20 cellular contexts compared by ENCODE assay signal in genomic region chr14:61179776-61180398, GRCh38.
A peak's percentile ranks its signal among the peaks of the same experiment; 100 is the strongest.
DNase-seq lines count a peak whose midpoint lies in the region; ATAC-seq and TF ChIP-seq lines count a peak whose summit lies in the region.
"Had no signal": no experiment of that assay in that cellular context is flagged by ENCODE, and none has a peak within 500 bp of the region (broad histone marks: within the 10 kb centered on the region; RNA-seq: fewer than 3 reads in every experiment).

No MANE protein-coding gene starts in this region.

- WGBS in mammary epithelial cell (ENCODE audit: low coverage, missing lambda C conversion rate) = 98% methylated on average over 7 of the region's 7 CpGs

- no peak overlapping the region for H3K9ac ChIP-seq in mammary epithelial cell (ENCODE audit: insufficient read depth, low read length)
- H3K9ac ChIP-seq in MM.1S (ENCODE audit: low read length) = no peak overlapping the region

- dilution Hi-C loops in mammary epithelial cell (cut with HindIII; ENCODE audit: low sequenced_read_pairs) = no loop called here

- POLR2A ChIA-PET in MCF 10A (lab: Yijun Ruan, JAX) = no interaction called here

- in situ Hi-C loops in mammary epithelial cell (cut with MboI; ENCODE audit: low sequenced_read_pairs in 2 of 2) = loop anchor here in 1 of 2 donors (25.0 kb wide), 1 partner anchor 143 kb away; no protein-coding TSS in a partner anchor

- H4K20me1 ChIP-seq in mammary epithelial cell (ENCODE audit: insufficient read depth, low read length) (no peaks in the 10 kb centered on the region), MM.1S (ENCODE audit: insufficient read depth, low read length) (no peaks in the 10 kb centered on the region)

- H3K27ac ChIP-seq in mammary epithelial cell (ENCODE audit: insufficient read depth, low read depth, low read length) = no peak overlapping the region
- no peak overlapping the region for H3K27ac ChIP-seq in MM.1S (ENCODE audit: low read length)
- H3K27ac ChIP-seq: hepatocyte had no signal

- intact Hi-C loops in MCF 10A (cut with micrococcal nuclease) = loop anchor here (5.0 to 10.0 kb wide), 2 partner anchors 75 to 198 kb away; partner anchors contain the start of genes SLC38A6 and TRMT5
- intact Hi-C loops in mammary epithelial cell (cut with micrococcal nuclease) = loop anchor here (5.0 kb wide), 1 partner anchor 148 kb away; no protein-coding TSS in a partner anchor

- TF ChIP-seq CTCF in MCF 10A (IDR thresholded peaks at IDR 0.05; ENCODE audit: unreplicated experiment) = no peak
- TF ChIP-seq CTCF in mammary epithelial cell (conservative IDR thresholded peaks at IDR 0.05 in 1 of 2, IDR thresholded peaks at IDR 0.05 in 1 of 2; ENCODE audit: extremely low read depth in 1 of 2, insufficient read depth in 1 of 2, low read depth in 1 of 2, low read length in 2 of 2) = no peak
- TF ChIP-seq CTCF in fibroblast of mammary gland (conservative IDR thresholded peaks at IDR 0.05; ENCODE audit: control insufficient read depth, insufficient read depth, low read depth, low read length) = no peak
- no peak for TF ChIP-seq CTCF in MM.1S (IDR thresholded peaks at IDR 0.05; ENCODE audit: low read length)

- no peaks in the 10 kb centered on the region for H3K9me3 Mint-ChIP-seq in MCF 10A (ENCODE audit: unreplicated experiment)
- no peaks in the 10 kb centered on the region for H3K9me3 Mint-ChIP-seq in activated naive CD8-positive, alpha-beta T cell treated with anti-CD3 and anti-CD28 coated beads for 36 hours
- H3K9me3 Mint-ChIP-seq: brain; CD4-positive, alpha-beta memory T cell; stimulated activated naive B cell treated with anti-CD40 and anti-IgM and Interleukin-4, amounts not matched to agents 10 μg/mL and 1 μg/mL and 100 μg/mL, for 72 hours had no signal

- H3F3A ChIP-seq in MM.1S (ENCODE audit: insufficient read depth, low read length) = no peaks in the 10 kb centered on the region

- no peaks in the 10 kb centered on the region for H3K36me3 ChIP-seq in mammary epithelial cell (ENCODE audit: insufficient read depth, low read length)
- no peaks in the 10 kb centered on the region for H3K36me3 ChIP-seq in MM.1S (replicated peaks; ENCODE audit: insufficient read depth, low read length)
- H3K36me3 ChIP-seq: tibial nerve had no signal

- H3K4me3 ChIP-seq in mammary epithelial cell (replicated peaks in 1 of 3; ENCODE audit: insufficient read depth in 1 of 3, low read depth in 2 of 3, low read length in 3 of 3) (no peak overlapping the region), fibroblast of mammary gland (ENCODE audit: control insufficient read depth, low read depth, low read length) (no peak overlapping the region), MM.1S (ENCODE audit: low read length) (no peak overlapping the region)
- H3K4me3 ChIP-seq: hepatocyte, tibial nerve had no signal

- H3K27me3 ChIP-seq in mammary epithelial cell (ENCODE audit: insufficient read depth, low read length) = no peaks in the 10 kb centered on the region
- H3K27me3 ChIP-seq in MM.1S (replicated peaks; ENCODE audit: insufficient read depth, low read length) = no peaks in the 10 kb centered on the region
- H3K27me3 ChIP-seq: hepatocyte, tibial nerve had no signal

- peaks cover 35% of the 10 kb centered on the region for H3K4me1 Mint-ChIP-seq in MCF 10A (ENCODE audit: insufficient read depth, unreplicated experiment)
- peaks cover 27% of the 10 kb centered on the region for H3K4me1 Mint-ChIP-seq in activated naive CD8-positive, alpha-beta T cell treated with anti-CD3 and anti-CD28 coated beads for 36 hours
- H3K4me1 Mint-ChIP-seq: stimulated activated naive B cell treated with anti-CD40 and anti-IgM and Interleukin-4, amounts not matched to agents 10 μg/mL and 1 μg/mL and 100 μg/mL, for 72 hours had no signal

- H3K4me1 ChIP-seq in mammary epithelial cell (ENCODE audit: insufficient read depth, low read length) = peaks cover 46% of the 10 kb centered on the region
- no peaks in the 10 kb centered on the region for H3K4me1 ChIP-seq in MM.1S (ENCODE audit: low read length)

- peak overlapping the region; percentile 64 for H3K27ac Mint-ChIP-seq in MCF 10A (ENCODE audit: low read depth, unreplicated experiment)
- H3K27ac Mint-ChIP-seq in activated naive CD8-positive, alpha-beta T cell treated with anti-CD3 and anti-CD28 coated beads for 36 hours = peak overlapping the region; percentile 17
- H3K27ac Mint-ChIP-seq: memory B cell; stimulated activated naive B cell treated with anti-CD40 and anti-IgM and Interleukin-4, amounts not matched to agents 10 μg/mL and 1 μg/mL and 100 μg/mL, for 72 hours had no signal

- no peak for ATAC-seq in GM18867 (IDR thresholded peaks at IDR 0.05; ENCODE audit: unreplicated experiment)
- no peak for ATAC-seq in HG02678 (IDR thresholded peaks at IDR 0.05; ENCODE audit: unreplicated experiment)
- ATAC-seq: stimulated activated naive B cell treated with anti-CD40 and anti-IgM and Interleukin-4, amounts not matched to agents 10 μg/mL and 1 μg/mL and 100 μg/mL, for 72 hours had no signal

- CTCF ChIA-PET in MCF 10A (lab: Yijun Ruan, JAX) (no interaction called here), mammary epithelial cell (lab: Charles Lee; ENCODE audit: low non-redundant PET) (no interaction called here)

- no peak overlapping the region for H3K4me2 ChIP-seq in mammary epithelial cell (ENCODE audit: insufficient read depth, low read depth, low read length)
- H3K4me2 ChIP-seq in MM.1S (ENCODE audit: low read depth, low read length) = no peak overlapping the region
- H3K4me2 ChIP-seq: hepatocyte had no signal

- H3K79me2 ChIP-seq in mammary epithelial cell (ENCODE audit: insufficient read depth, low read length) (no peaks in the 10 kb centered on the region), MM.1S (ENCODE audit: low read length) (no peaks in the 10 kb centered on the region)
- H3K79me2 ChIP-seq: hepatocyte had no signal

- no peaks in the 10 kb centered on the region for H3K27me3 Mint-ChIP-seq in MCF 10A (ENCODE audit: insufficient read depth, unreplicated experiment)
- peaks cover 29% of the 10 kb centered on the region for H3K27me3 Mint-ChIP-seq in activated naive CD8-positive, alpha-beta T cell treated with anti-CD3 and anti-CD28 coated beads for 36 hours

- peaks cover 5% of the 10 kb centered on the region for H3K36me3 Mint-ChIP-seq in MCF 10A (ENCODE audit: insufficient read depth, unreplicated experiment)
- no peaks in the 10 kb centered on the region for H3K36me3 Mint-ChIP-seq in activated naive CD8-positive, alpha-beta T cell treated with anti-CD3 and anti-CD28 coated beads for 36 hours
- H3K36me3 Mint-ChIP-seq: brain; CD4-positive, alpha-beta memory T cell; memory B cell; stimulated activated naive B cell treated with anti-CD40 and anti-IgM and Interleukin-4, amounts not matched to agents 10 μg/mL and 1 μg/mL and 100 μg/mL, for 72 hours had no signal

- no peak overlapping the region for H3K4me3 Mint-ChIP-seq in MCF 10A (ENCODE audit: unreplicated experiment)
- no peak overlapping the region for H3K4me3 Mint-ChIP-seq in activated naive CD8-positive, alpha-beta T cell treated with anti-CD3 and anti-CD28 coated beads for 36 hours
- H3K4me3 Mint-ChIP-seq: brain; memory B cell; stimulated activated naive B cell treated with anti-CD40 and anti-IgM and Interleukin-4, amounts not matched to agents 10 μg/mL and 1 μg/mL and 100 μg/mL, for 72 hours had no signal

- no peaks in the 10 kb centered on the region for H3K9me3 ChIP-seq in mammary epithelial cell (replicated peaks; ENCODE audit: insufficient read depth, low read length)
- H3K9me3 ChIP-seq in MM.1S (replicated peaks; ENCODE audit: insufficient read depth, low read length) = no peaks in the 10 kb centered on the region
- H3K9me3 ChIP-seq: tibial nerve had no signal

- no peak overlapping the region for H2AFZ ChIP-seq in mammary epithelial cell (ENCODE audit: low read depth, low read length)
- H2AFZ ChIP-seq in MM.1S (ENCODE audit: low read length) = no peak overlapping the region
- H2AFZ ChIP-seq: hepatocyte had no signal

- no peak for DNase-seq in MCF 10A (ENCODE audit: unreplicated experiment)
- DNase-seq in mammary epithelial cell = no peak
- DNase-seq in activated naive CD8-positive, alpha-beta T cell treated with anti-CD3 and anti-CD28 coated beads for 36 hours = no peak
- DNase-seq in fibroblast of mammary gland (ENCODE audit: low read depth) = peak; percentile 45
- DNase-seq in MM.1S = no peak
- DNase-seq in NCI-H226 = no peak
- DNase-seq: activated CD4-positive, alpha-beta T cell treated with anti-CD3 and anti-CD28 coated beads for 48 hours; activated CD8-positive, alpha-beta memory T cell treated with anti-CD3 and anti-CD28 coated beads, Interleukin-2, amount 50 U/mL, for 4 hours; CD4-positive, alpha-beta memory T cell; NCI-H1048; NCI-H2107; NCI-H526 treated with DMSO at 0.1 percent for 48 hours; stimulated activated CD4-positive, alpha-beta T cell treated with anti-CD3 and anti-CD28 coated beads, Interleukin-15, amount 100 ng/mL, for 24 hours; stimulated activated naive B cell treated with anti-CD40 and anti-IgM and Interleukin-4, amounts not matched to agents 10 μg/mL and 1 μg/mL and 100 μg/mL, for 72 hours had no signal

- no TSS peak for BruUV-seq in MCF 10A (replicated peaks; lab: Mats Ljungman, UMichigan)
- BruUV-seq in mammary epithelial cell (replicated peaks; lab: Mats Ljungman, UMichigan) = no TSS peak

- no peaks in the 10 kb centered on the region for H3K9me2 ChIP-seq in MM.1S (replicated peaks; ENCODE audit: insufficient read depth, low read length)
